11 cellular contexts compared by ENCODE assay signal in genomic region chr14:64937176-64937820, GRCh38. TPM values are rescaled to one million over a fixed set of nuclear protein-coding genes. Genes with fewer than 3 reads are reported as not detected.
DNase-seq lines count a peak whose midpoint lies in the region; ATAC-seq and TF ChIP-seq lines count a peak whose summit lies in the region.
"Had no signal": no experiment of that assay in that cellular context is flagged by ENCODE, and none has a peak within 500 bp of the region (broad histone marks: within the 10 kb centered on the region; RNA-seq: fewer than 3 reads in every experiment).

No MANE protein-coding gene starts in this region.

- ATAC-seq in activated T-cell treated with anti-CD3 and anti-CD28 coated beads, Interleukin-2, amount 50 U/mL, for 4 hours: no peak
- ATAC-seq in left ventricle myocardium superior: peak; percentile 85
- ATAC-seq in stimulated activated naive CD8-positive, alpha-beta T cell treated with anti-CD3 and anti-CD28 coated beads, Interleukin-15, amount 100 ng/mL, for 72 hours: peak; percentile 67
- ATAC-seq in HG02885 (IDR thresholded peaks at IDR 0.05; ENCODE audit: poor library complexity, unreplicated experiment): no peak

- H3K27ac Mint-ChIP-seq in activated T-cell treated with anti-CD3 and anti-CD28 coated beads, Interleukin-2, amount 50 U/mL, for 24 hours: peak overlapping the region; percentile 51
- peak overlapping the region; percentile 60 to 80 for H3K27ac Mint-ChIP-seq in stimulated activated naive CD8-positive, alpha-beta T cell treated with anti-CD3 and anti-CD28 coated beads, Interleukin-15, amount 100 ng/mL, for 72 hours
- no peak overlapping the region for H3K27ac Mint-ChIP-seq in endothelial cell (ENCODE audit: unreplicated experiment)

- no peaks in the 10 kb centered on the region for H3K9me3 ChIP-seq in adipocyte (ENCODE audit: control insufficient read depth, low read length)

- H3K36me3 ChIP-seq in adipocyte (ENCODE audit: control insufficient read depth, insufficient read depth, low read length, severe bottlenecking): peaks cover 37% of the 10 kb centered on the region

- no peak for TF ChIP-seq CTCF in endothelial cell (IDR thresholded peaks at IDR 0.05; ENCODE audit: unreplicated experiment)

- H3K4me3 Mint-ChIP-seq in activated T-cell treated with anti-CD3 and anti-CD28 coated beads, Interleukin-2, amount 50 U/mL, for 24 hours: no peak overlapping the region
- no peak overlapping the region for H3K4me3 Mint-ChIP-seq in activated T-cell treated with anti-CD3 and anti-CD28 coated beads, Interleukin-2, amount 50 U/mL, for 4 hours
- peak overlapping the region in 1 of 2 donors; percentile 29 for H3K4me3 Mint-ChIP-seq in stimulated activated naive CD8-positive, alpha-beta T cell treated with anti-CD3 and anti-CD28 coated beads, Interleukin-15, amount 100 ng/mL, for 72 hours
- no peak overlapping the region for H3K4me3 Mint-ChIP-seq in endothelial cell (ENCODE audit: unreplicated experiment)

- H3K9ac ChIP-seq in adipocyte (ENCODE audit: low read length): peak overlapping the region; percentile 9

- H3K9me3 Mint-ChIP-seq in activated T-cell treated with anti-CD3 and anti-CD28 coated beads, Interleukin-2, amount 50 U/mL, for 24 hours: no peaks in the 10 kb centered on the region
- H3K9me3 Mint-ChIP-seq in activated T-cell treated with anti-CD3 and anti-CD28 coated beads, Interleukin-2, amount 50 U/mL, for 4 hours: no peaks in the 10 kb centered on the region
- no peaks in the 10 kb centered on the region for H3K9me3 Mint-ChIP-seq in stimulated activated naive CD8-positive, alpha-beta T cell treated with anti-CD3 and anti-CD28 coated beads, Interleukin-15, amount 100 ng/mL, for 72 hours
- no peaks in the 10 kb centered on the region for H3K9me3 Mint-ChIP-seq in endothelial cell (ENCODE audit: unreplicated experiment)

- H3K27me3 ChIP-seq in adipocyte (replicated peaks; ENCODE audit: control insufficient read depth, insufficient read depth, low read length): no peaks in the 10 kb centered on the region

- H3K36me3 Mint-ChIP-seq in activated T-cell treated with anti-CD3 and anti-CD28 coated beads, Interleukin-2, amount 50 U/mL, for 24 hours (ENCODE audit: low read depth): peaks cover 66% of the 10 kb centered on the region
- peaks cover 47% of the 10 kb centered on the region for H3K36me3 Mint-ChIP-seq in activated T-cell treated with anti-CD3 and anti-CD28 coated beads, Interleukin-2, amount 50 U/mL, for 4 hours (ENCODE audit: insufficient read depth)
- peaks cover 12% of the 10 kb centered on the region for H3K36me3 Mint-ChIP-seq in endothelial cell (ENCODE audit: low read depth, unreplicated experiment)

- DNase-seq in activated T-cell treated with anti-CD3 and anti-CD28 coated beads, Interleukin-2, amount 50 U/mL, for 24 hours: no peak
- DNase-seq in activated T-cell treated with anti-CD3 and anti-CD28 coated beads, Interleukin-2, amount 50 U/mL, for 4 hours: no peak
- DNase-seq in adipocyte (ENCODE audit: low read depth): no peak
- peak; percentile 46 for DNase-seq in left ventricle myocardium superior
- no peak for DNase-seq in stimulated activated naive CD8-positive, alpha-beta T cell treated with anti-CD3 and anti-CD28 coated beads, Interleukin-15, amount 100 ng/mL, for 72 hours
- DNase-seq in endothelial cell (ENCODE audit: low spot score): no peak
- DNase-seq in amygdala (lab: John Stamatoyannopoulos, UW): no peak
- DNase-seq: DND-41 had no signal

- peaks cover 33% of the 10 kb centered on the region for H3K4me1 ChIP-seq in adipocyte (ENCODE audit: control insufficient read depth, insufficient read depth, low read length)

- H3K4me1 Mint-ChIP-seq in activated T-cell treated with anti-CD3 and anti-CD28 coated beads, Interleukin-2, amount 50 U/mL, for 24 hours (ENCODE audit: low read depth): peaks cover 58% of the 10 kb centered on the region
- H3K4me1 Mint-ChIP-seq in activated T-cell treated with anti-CD3 and anti-CD28 coated beads, Interleukin-2, amount 50 U/mL, for 4 hours (ENCODE audit: low read depth): peaks cover 65% of the 10 kb centered on the region
- peaks cover 60% of the 10 kb centered on the region for H3K4me1 Mint-ChIP-seq in stimulated activated naive CD8-positive, alpha-beta T cell treated with anti-CD3 and anti-CD28 coated beads, Interleukin-15, amount 100 ng/mL, for 72 hours
- H3K4me1 Mint-ChIP-seq in endothelial cell (ENCODE audit: unreplicated experiment): peaks cover 14% of the 10 kb centered on the region

- H3K4me3 ChIP-seq in adipocyte (ENCODE audit: low read length): no peak overlapping the region

- no peaks in the 10 kb centered on the region for H3K27me3 Mint-ChIP-seq in activated T-cell treated with anti-CD3 and anti-CD28 coated beads, Interleukin-2, amount 50 U/mL, for 24 hours
- H3K27me3 Mint-ChIP-seq in activated T-cell treated with anti-CD3 and anti-CD28 coated beads, Interleukin-2, amount 50 U/mL, for 4 hours (ENCODE audit: low read depth): no peaks in the 10 kb centered on the region
- H3K27me3 Mint-ChIP-seq in stimulated activated naive CD8-positive, alpha-beta T cell treated with anti-CD3 and anti-CD28 coated beads, Interleukin-15, amount 100 ng/mL, for 72 hours: no peaks in the 10 kb centered on the region
- peaks cover 6% of the 10 kb centered on the region for H3K27me3 Mint-ChIP-seq in endothelial cell (ENCODE audit: unreplicated experiment)

- intact Hi-C loops in left ventricle myocardium superior (cut with micrococcal nuclease): no loop called here

RNA-seq across cellular contexts. Expression of gene GPX2, which starts 5.2 kb away (rescaled TPM):
- total RNA-seq in activated T-cell treated with anti-CD3 and anti-CD28 coated beads, Interleukin-2, amount 50 U/mL, for 4 hours: under 1 TPM in 1 of 3 donors, not detected in 2; 0.22 TPM
- total RNA-seq in left ventricle myocardium superior (not detected), endothelial cell (ENCODE audit: unreplicated experiment) (not detected)
- total RNA-seq: dermis blood vessel endothelial cell, M059J had no signal

RNA-seq across cellular contexts. Expression of gene CHURC1, which starts 23.0 kb away (rescaled TPM):
- 10 to 100 TPM; 48.3 to 55.8 (median 49.3) TPM for total RNA-seq in activated T-cell treated with anti-CD3 and anti-CD28 coated beads, Interleukin-2, amount 50 U/mL, for 4 hours
- total RNA-seq in left ventricle myocardium superior (91.3 TPM), endothelial cell (ENCODE audit: unreplicated experiment) (36.2 TPM)

RNA-seq across cellular contexts. Expression of gene RAB15, which starts 34.8 kb away (rescaled TPM):
- 1 to 10 TPM; 2.7 to 3.7 (median 3.5) TPM for total RNA-seq in activated T-cell treated with anti-CD3 and anti-CD28 coated beads, Interleukin-2, amount 50 U/mL, for 4 hours
- total RNA-seq in left ventricle myocardium superior (9.0 TPM), endothelial cell (ENCODE audit: unreplicated experiment) (20.9 TPM)

RNA-seq across cellular contexts. Expression of gene FNTB, which starts 49.4 kb away (rescaled TPM):
- total RNA-seq in activated T-cell treated with anti-CD3 and anti-CD28 coated beads, Interleukin-2, amount 50 U/mL, for 4 hours: 10 to 100 TPM in 2 of 3 donors, 1 to 10 TPM in 1; 9.4 to 11.7 (median 10.9) TPM
- total RNA-seq in left ventricle myocardium superior (18.1 TPM), endothelial cell (ENCODE audit: unreplicated experiment) (16.9 TPM)

RNA-seq across cellular contexts. Expression of gene SPTB, which starts 57.6 kb away (rescaled TPM):
- total RNA-seq in activated T-cell treated with anti-CD3 and anti-CD28 coated beads, Interleukin-2, amount 50 U/mL, for 4 hours: under 1 TPM; 0.08 to 0.20 (median 0.08) TPM
- total RNA-seq in left ventricle myocardium superior (93.1 TPM), endothelial cell (ENCODE audit: unreplicated experiment) (0.08 TPM)

Comparison
In these comparisons a context has a peak if more than half of its experiments do, and no peak if none do; other contexts are left out.
1. ATAC-seq: peak in left ventricle myocardium superior (single experiment) and stimulated activated naive CD8-positive, alpha-beta T cell treated with anti-CD3 and anti-CD28 coated beads, Interleukin-15, amount 100 ng/mL, for 72 hours (single experiment); none in activated T-cell treated with anti-CD3 and anti-CD28 coated beads, Interleukin-2, amount 50 U/mL, for 4 hours (0 of 2) and HG02885 (single experiment).